ENCODE assay signal across 8 cellular contexts in genomic region chr2:239380831-239381708, GRCh38.
DNase-seq lines count a peak whose midpoint lies in the region; ATAC-seq, FAIRE-seq and TF ChIP-seq lines count a peak whose summit lies in the region.

No MANE protein-coding gene starts in this region.

- TF ChIP-seq POLR2A in H54 (IDR thresholded peaks at IDR 0.05; ENCODE audit: low read depth, low read length): no peak

- peak overlapping the region; percentile 25; the same call in 1 of the 2 replicates for H3K9ac ChIP-seq in iPS-20b (ENCODE audit: low read depth, low read length)

- no peak overlapping the region for H3K27ac ChIP-seq in iPS-20b (ENCODE audit: low read length)

- H3K4me1 ChIP-seq in iPS-20b (ENCODE audit: insufficient read depth, low read length): peaks cover 22% of the 10 kb centered on the region

- H3K27me3 ChIP-seq in iPS-20b (ENCODE audit: insufficient read depth, low read length): no peaks in the 10 kb centered on the region

- DNase-seq in activated CD8-positive, alpha-beta memory T cell treated with anti-CD3 and anti-CD28 coated beads, Interleukin-2, amount 50 U/mL, for 48 hours: peak; percentile 73
- peak; percentile 44 for DNase-seq in stimulated activated CD8-positive, alpha-beta memory T cell treated with anti-CD3 and anti-CD28 coated beads, Interleukin-4, amount 100 ng/mL, for 24 hours (ENCODE audit: low read depth)
- DNase-seq in NCI-H2029 treated with DMSO at 0.1 percent for 48 hours (lab: John Stamatoyannopoulos, UW) (no peak), NCI-H345 treated with DMSO at 0.1 percent for 48 hours (lab: John Stamatoyannopoulos, UW; ENCODE audit: unreplicated experiment) (no peak), H54 (ENCODE audit: insufficient read length, low spot score) (no peak)

- H3K36me3 ChIP-seq in iPS-20b (ENCODE audit: insufficient read depth, low read depth, low read length): 0 out of 2 replicates have a peak, but pooled peaks cover 4% of the 10 kb centered on the region

- ATAC-seq in GM18907 (IDR thresholded peaks at IDR 0.05; ENCODE audit: unreplicated experiment) (peak; percentile 42), HG03175 (IDR thresholded peaks at IDR 0.05; ENCODE audit: unreplicated experiment) (peak; percentile 35)

- FAIRE-seq in H54 (lab: Jason Lieb, UNC): no peak

- H3K9me3 ChIP-seq in iPS-20b (ENCODE audit: insufficient read depth, low read depth, low read length): no peaks in the 10 kb centered on the region

- H3K4me3 ChIP-seq in iPS-20b (ENCODE audit: low read length): peak overlapping the region; percentile 17; the same call in 1 of the 2 replicates

Comparison
In these comparisons a context has a peak if more than half of its experiments do, and no peak if none do; other contexts are left out.
1. DNase-seq: peak in activated CD8-positive, alpha-beta memory T cell treated with anti-CD3 and anti-CD28 coated beads, Interleukin-2, amount 50 U/mL, for 48 hours (single experiment) and stimulated activated CD8-positive, alpha-beta memory T cell treated with anti-CD3 and anti-CD28 coated beads, Interleukin-4, amount 100 ng/mL, for 24 hours (single experiment); none in NCI-H2029 treated with DMSO at 0.1 percent for 48 hours (single experiment), NCI-H345 treated with DMSO at 0.1 percent for 48 hours (single experiment) and H54 (single experiment).